1 cellular context compared by ENCODE assay signal in genomic region chr11:119334173-119334930, GRCh38.
TF ChIP-seq lines count a peak whose summit lies in the region.

Gene RNF26 (plus strand): TSS chr11:119334527. CDS start chr11:119335123, 596 bp downstream.

TF ChIP-seq in HepG2, 621 proteins besides CTCF, POLR2A, EP300 and RAD21 (continued from another document):
- TF ChIP-seq HIC2 (CRISPR knock-in tag; IDR thresholded peaks at IDR 0.05; ENCODE audit: low read depth) (no peak), KDM3A (CRISPR knock-in tag; IDR thresholded peaks at IDR 0.05; ENCODE audit: low read depth) (no peak), PRMT3 (CRISPR knock-in tag; IDR thresholded peaks at IDR 0.05; ENCODE audit: borderline replicate concordance, low read depth) (no peak), ZNF773 (CRISPR knock-in tag; IDR thresholded peaks at IDR 0.05; ENCODE audit: borderline replicate concordance) (no peak), ZNF441 (CRISPR knock-in tag; IDR thresholded peaks at IDR 0.05; ENCODE audit: borderline replicate concordance) (no peak), PLRG1 (conservative IDR thresholded peaks at IDR 0.05) (no peak), GATAD2A (CRISPR knock-in tag; IDR thresholded peaks at IDR 0.05) (no peak), KLF15 (CRISPR knock-in tag; IDR thresholded peaks at IDR 0.05; ENCODE audit: borderline replicate concordance) (no peak), KMT2B (CRISPR knock-in tag; IDR thresholded peaks at IDR 0.05) (0 out of 2 replicates have a peak, but pooled peaks have one; percentile 48), ZNF557 (CRISPR knock-in tag; IDR thresholded peaks at IDR 0.05) (no peak), HOXA5 (CRISPR knock-in tag; IDR thresholded peaks at IDR 0.05) (0 out of 2 replicates have a peak, but pooled peaks have one; percentile 38), RERE (CRISPR knock-in tag; IDR thresholded peaks at IDR 0.05; ENCODE audit: low read depth) (no peak), MNT (IDR thresholded peaks at IDR 0.05) (no peak), CCDC6 (CRISPR knock-in tag; IDR thresholded peaks at IDR 0.05) (no peak), ZNF512 (CRISPR knock-in tag; IDR thresholded peaks at IDR 0.05) (no peak), ZNF337 (CRISPR knock-in tag; IDR thresholded peaks at IDR 0.05; ENCODE audit: borderline replicate concordance, low read depth) (no peak), E2F5 (CRISPR knock-in tag; conservative IDR thresholded peaks at IDR 0.05) (peak; percentile 51; the same call in 1 of the 2 replicates), HMGXB4 (CRISPR knock-in tag; IDR thresholded peaks at IDR 0.05; ENCODE audit: borderline replicate concordance in 1 of 2, low read depth in 1 of 2) (peak; percentile 30 to 44; a peak in 2 of 4 replicates), FOXA3 (CRISPR knock-in tag; IDR thresholded peaks at IDR 0.05) (peak; percentile 82), NKX3-1 (CRISPR knock-in tag; IDR thresholded peaks at IDR 0.05) (0 out of 2 replicates have a peak, but pooled peaks have one; percentile 80)
